ENCODE assay signal across 1 cellular context in genomic region chr1:111364690-111365089, GRCh38.
TF ChIP-seq lines count a peak whose summit lies in the region.

No MANE protein-coding gene starts in this region.

TF ChIP-seq in HepG2, 621 proteins besides CTCF, POLR2A, EP300 and RAD21:
- peak; percentile 73 for TF ChIP-seq SRF (IDR thresholded peaks at IDR 0.05; ENCODE audit: low read depth, low read length)
- TF ChIP-seq TP53 (CRISPR knock-in tag; conservative IDR thresholded peaks at IDR 0.05) = peak; percentile 99
- TF ChIP-seq NFRKB (IDR thresholded peaks at IDR 0.05) = no peak
